Comparison of ENCODE assay signal across 1 cellular context in genomic region chr22:19478466-19479357, GRCh38.
TF ChIP-seq lines count a peak whose summit lies in the region.

Gene UFD1, minus strand, starts transcription at chr22:19479193. Its CDS starts 108 bp downstream, at chr22:19479085.

TF ChIP-seq in HepG2, 621 proteins besides CTCF, POLR2A, EP300 and RAD21 (continued from another document and continues in another):
- TF ChIP-seq, protein P1, sequence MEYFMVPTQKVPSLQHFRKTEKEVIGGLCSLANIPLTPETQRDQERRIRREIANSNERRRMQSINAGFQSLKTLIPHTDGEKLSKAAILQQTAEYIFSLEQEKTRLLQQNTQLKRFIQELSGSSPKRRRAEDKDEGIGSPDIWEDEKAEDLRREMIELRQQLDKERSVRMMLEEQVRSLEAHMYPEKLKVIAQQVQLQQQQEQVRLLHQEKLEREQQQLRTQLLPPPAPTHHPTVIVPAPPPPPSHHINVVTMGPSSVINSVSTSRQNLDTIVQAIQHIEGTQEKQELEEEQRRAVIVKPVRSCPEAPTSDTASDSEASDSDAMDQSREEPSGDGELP (IDR thresholded peaks at IDR 0.05; ENCODE audit: borderline replicate concordance, low read depth), result no peak
- TF ChIP-seq ZNF3 (CRISPR knock-in tag; IDR thresholded peaks at IDR 0.05) (no peak), DNMT3B (CRISPR knock-in tag; conservative IDR thresholded peaks at IDR 0.05) (no peak), ZFP41 (CRISPR knock-in tag; IDR thresholded peaks at IDR 0.05; ENCODE audit: borderline replicate concordance) (no peak), ZNF501 (CRISPR knock-in tag; IDR thresholded peaks at IDR 0.05) (no peak), ATF5 (CRISPR knock-in tag; IDR thresholded peaks at IDR 0.05; ENCODE audit: low read depth) (no peak), ZSCAN22 (CRISPR knock-in tag; IDR thresholded peaks at IDR 0.05) (no peak), DMTF1 (CRISPR knock-in tag; IDR thresholded peaks at IDR 0.05) (no peak), ISL2 (CRISPR knock-in tag; IDR thresholded peaks at IDR 0.05) (0 out of 2 replicates have a peak, but pooled peaks have one; percentile 5), FOXM1 (CRISPR knock-in tag; IDR thresholded peaks at IDR 0.05) (no peak), NFYB (CRISPR knock-in tag; IDR thresholded peaks at IDR 0.05) (no peak), RERE (CRISPR knock-in tag; IDR thresholded peaks at IDR 0.05; ENCODE audit: low read depth) (no peak), UBTF (CRISPR knock-in tag; IDR thresholded peaks at IDR 0.05) (peak; percentile 70; the same call in 1 of the 2 replicates), IKZF5 (CRISPR knock-in tag; IDR thresholded peaks at IDR 0.05) (no peak; the same call in 1 of the 2 replicates), MXD1 (CRISPR knock-in tag; IDR thresholded peaks at IDR 0.05) (0 out of 2 replicates have a peak, but pooled peaks have one; percentile 38), SSRP1 (CRISPR knock-in tag; IDR thresholded peaks at IDR 0.05) (no peak), ZSCAN21 (CRISPR knock-in tag; IDR thresholded peaks at IDR 0.05; ENCODE audit: borderline replicate concordance) (0 out of 2 replicates have a peak, but pooled peaks have one; percentile 16), ARNT (IDR thresholded peaks at IDR 0.05) (no peak), RBM39 (IDR thresholded peaks at IDR 0.05; ENCODE audit: low read depth, low read length, poor library complexity, severe bottlenecking) (peak; percentile 54), JARID2 (CRISPR knock-in tag; IDR thresholded peaks at IDR 0.05; ENCODE audit: insufficient replicate concordance) (no peak), RBAK (CRISPR knock-in tag; IDR thresholded peaks at IDR 0.05) (no peak), BHLHE40 (IDR thresholded peaks at IDR 0.05; ENCODE audit: low read length) (peak; percentile 94), ZNF781 (CRISPR knock-in tag; IDR thresholded peaks at IDR 0.05; ENCODE audit: borderline replicate concordance, not compliant biosample characterization) (no peak), ZNF678 (CRISPR knock-in tag; IDR thresholded peaks at IDR 0.05) (no peak), SATB2 (CRISPR knock-in tag; IDR thresholded peaks at IDR 0.05) (peak; percentile 42; the same call in 1 of the 2 replicates), ZNF333 (CRISPR knock-in tag; IDR thresholded peaks at IDR 0.05; ENCODE audit: borderline replicate concordance) (no peak), ZMAT5 (CRISPR knock-in tag; IDR thresholded peaks at IDR 0.05; ENCODE audit: borderline replicate concordance, low read depth) (no peak), SOX6 (IDR thresholded peaks at IDR 0.05) (no peak), SOX6 (CRISPR knock-in tag; IDR thresholded peaks at IDR 0.05) (no peak), MAFF (IDR thresholded peaks at IDR 0.05; ENCODE audit: low read depth, low read length) (no peak)
- TF ChIP-seq, protein P2, sequence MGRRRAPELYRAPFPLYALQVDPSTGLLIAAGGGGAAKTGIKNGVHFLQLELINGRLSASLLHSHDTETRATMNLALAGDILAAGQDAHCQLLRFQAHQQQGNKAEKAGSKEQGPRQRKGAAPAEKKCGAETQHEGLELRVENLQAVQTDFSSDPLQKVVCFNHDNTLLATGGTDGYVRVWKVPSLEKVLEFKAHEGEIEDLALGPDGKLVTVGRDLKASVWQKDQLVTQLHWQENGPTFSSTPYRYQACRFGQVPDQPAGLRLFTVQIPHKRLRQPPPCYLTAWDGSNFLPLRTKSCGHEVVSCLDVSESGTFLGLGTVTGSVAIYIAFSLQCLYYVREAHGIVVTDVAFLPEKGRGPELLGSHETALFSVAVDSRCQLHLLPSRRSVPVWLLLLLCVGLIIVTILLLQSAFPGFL (CRISPR knock-in tag; IDR thresholded peaks at IDR 0.05), result no peak
- TF ChIP-seq, protein P3, sequence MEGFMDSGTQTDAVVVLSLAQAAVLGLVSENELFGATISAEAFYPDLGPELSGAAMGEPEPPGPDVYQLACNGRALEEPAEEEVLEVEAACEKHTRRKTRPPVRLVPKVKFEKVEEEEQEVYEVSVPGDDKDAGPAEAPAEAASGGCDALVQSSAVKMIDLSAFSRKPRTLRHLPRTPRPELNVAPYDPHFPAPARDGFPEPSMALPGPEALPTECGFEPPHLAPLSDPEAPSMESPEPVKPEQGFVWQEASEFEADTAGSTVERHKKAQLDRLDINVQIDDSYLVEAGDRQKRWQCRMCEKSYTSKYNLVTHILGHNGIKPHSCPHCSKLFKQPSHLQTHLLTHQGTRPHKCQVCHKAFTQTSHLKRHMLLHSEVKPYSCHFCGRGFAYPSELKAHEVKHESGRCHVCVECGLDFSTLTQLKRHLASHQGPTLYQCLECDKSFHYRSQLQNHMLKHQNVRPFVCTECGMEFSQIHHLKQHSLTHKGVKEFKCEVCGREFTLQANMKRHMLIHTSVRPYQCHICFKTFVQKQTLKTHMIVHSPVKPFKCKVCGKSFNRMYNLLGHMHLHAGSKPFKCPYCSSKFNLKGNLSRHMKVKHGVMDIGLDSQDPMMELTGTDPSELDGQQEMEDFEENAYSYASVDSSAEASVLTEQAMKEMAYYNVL (CRISPR knock-in tag; IDR thresholded peaks at IDR 0.05; ENCODE audit: borderline replicate concordance), result no peak
- TF ChIP-seq, protein P4, sequence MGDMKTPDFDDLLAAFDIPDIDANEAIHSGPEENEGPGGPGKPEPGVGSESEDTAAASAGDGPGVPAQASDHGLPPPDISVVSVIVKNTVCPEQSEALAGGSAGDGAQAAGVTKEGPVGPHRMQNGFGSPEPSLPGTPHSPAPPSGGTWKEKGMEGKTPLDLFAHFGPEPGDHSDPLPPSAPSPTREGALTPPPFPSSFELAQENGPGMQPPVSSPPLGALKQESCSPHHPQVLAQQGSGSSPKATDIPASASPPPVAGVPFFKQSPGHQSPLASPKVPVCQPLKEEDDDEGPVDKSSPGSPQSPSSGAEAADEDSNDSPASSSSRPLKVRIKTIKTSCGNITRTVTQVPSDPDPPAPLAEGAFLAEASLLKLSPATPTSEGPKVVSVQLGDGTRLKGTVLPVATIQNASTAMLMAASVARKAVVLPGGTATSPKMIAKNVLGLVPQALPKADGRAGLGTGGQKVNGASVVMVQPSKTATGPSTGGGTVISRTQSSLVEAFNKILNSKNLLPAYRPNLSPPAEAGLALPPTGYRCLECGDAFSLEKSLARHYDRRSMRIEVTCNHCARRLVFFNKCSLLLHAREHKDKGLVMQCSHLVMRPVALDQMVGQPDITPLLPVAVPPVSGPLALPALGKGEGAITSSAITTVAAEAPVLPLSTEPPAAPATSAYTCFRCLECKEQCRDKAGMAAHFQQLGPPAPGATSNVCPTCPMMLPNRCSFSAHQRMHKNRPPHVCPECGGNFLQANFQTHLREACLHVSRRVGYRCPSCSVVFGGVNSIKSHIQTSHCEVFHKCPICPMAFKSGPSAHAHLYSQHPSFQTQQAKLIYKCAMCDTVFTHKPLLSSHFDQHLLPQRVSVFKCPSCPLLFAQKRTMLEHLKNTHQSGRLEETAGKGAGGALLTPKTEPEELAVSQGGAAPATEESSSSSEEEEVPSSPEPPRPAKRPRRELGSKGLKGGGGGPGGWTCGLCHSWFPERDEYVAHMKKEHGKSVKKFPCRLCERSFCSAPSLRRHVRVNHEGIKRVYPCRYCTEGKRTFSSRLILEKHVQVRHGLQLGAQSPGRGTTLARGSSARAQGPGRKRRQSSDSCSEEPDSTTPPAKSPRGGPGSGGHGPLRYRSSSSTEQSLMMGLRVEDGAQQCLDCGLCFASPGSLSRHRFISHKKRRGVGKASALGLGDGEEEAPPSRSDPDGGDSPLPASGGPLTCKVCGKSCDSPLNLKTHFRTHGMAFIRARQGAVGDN (CRISPR knock-in tag; IDR thresholded peaks at IDR 0.05), result peak; percentile 39; the same call in 1 of the 2 replicates
- TF ChIP-seq, protein P5, sequence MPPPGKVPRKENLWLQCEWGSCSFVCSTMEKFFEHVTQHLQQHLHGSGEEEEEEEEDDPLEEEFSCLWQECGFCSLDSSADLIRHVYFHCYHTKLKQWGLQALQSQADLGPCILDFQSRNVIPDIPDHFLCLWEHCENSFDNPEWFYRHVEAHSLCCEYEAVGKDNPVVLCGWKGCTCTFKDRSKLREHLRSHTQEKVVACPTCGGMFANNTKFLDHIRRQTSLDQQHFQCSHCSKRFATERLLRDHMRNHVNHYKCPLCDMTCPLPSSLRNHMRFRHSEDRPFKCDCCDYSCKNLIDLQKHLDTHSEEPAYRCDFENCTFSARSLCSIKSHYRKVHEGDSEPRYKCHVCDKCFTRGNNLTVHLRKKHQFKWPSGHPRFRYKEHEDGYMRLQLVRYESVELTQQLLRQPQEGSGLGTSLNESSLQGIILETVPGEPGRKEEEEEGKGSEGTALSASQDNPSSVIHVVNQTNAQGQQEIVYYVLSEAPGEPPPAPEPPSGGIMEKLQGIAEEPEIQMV (CRISPR knock-in tag; IDR thresholded peaks at IDR 0.05; ENCODE audit: low read depth), result no peak
